ENCODE assay signal across 23 cellular contexts in the genomic region with DNA sequence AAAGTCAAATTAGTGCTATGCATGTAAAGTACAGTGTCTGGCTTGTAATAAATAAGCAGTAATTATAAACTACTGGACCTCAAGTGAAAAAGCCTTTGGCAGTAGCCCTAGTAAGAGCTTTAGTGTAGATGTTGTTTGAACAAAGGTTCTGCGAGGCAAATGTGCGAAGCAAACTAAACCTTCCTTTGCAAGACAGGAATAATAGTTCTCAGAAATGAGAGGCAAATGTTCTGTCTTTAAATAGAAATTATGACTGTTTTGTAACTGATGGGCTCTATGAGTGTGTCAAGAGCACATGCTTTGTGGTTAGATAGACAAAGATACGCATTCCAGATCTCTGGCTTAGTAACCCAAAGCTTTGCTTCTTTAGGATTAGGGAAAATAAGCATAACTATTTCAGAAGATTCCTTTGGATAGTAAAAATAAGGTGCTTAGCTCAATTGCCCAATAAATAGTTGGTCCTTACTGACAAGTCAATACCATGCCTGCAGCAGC.
DNase-seq lines count a peak whose midpoint lies in the region; ATAC-seq, FAIRE-seq and TF ChIP-seq lines count a peak whose summit lies in the region.
"Had no signal": no experiment of that assay in that cellular context is flagged by ENCODE, and none has a peak within 500 bp of the region (broad histone marks: within the 10 kb centered on the region; RNA-seq: fewer than 3 reads in every experiment).

No MANE protein-coding gene starts in this region.

- peak; percentile 3 for DNase-seq in RWPE1 (ENCODE audit: low spot score)
- DNase-seq in astrocyte of the hippocampus (ENCODE audit: low read depth, low spot score), result peak; percentile 35
- DNase-seq in myocyte (ENCODE audit: low read depth), result peak; percentile 54
- peak; percentile 29 for DNase-seq in urothelium cell line (ENCODE audit: low spot score)
- no peak for DNase-seq in NCI-H1694 treated with DMSO at 0.1 percent for 48 hours (lab: John Stamatoyannopoulos, UW)
- no peak for DNase-seq in GM13976 (ENCODE audit: low spot score)
- DNase-seq in medulla oblongata (ENCODE audit: extremely low spot score), result no peak
- DNase-seq in stimulated activated naive CD8-positive, alpha-beta T cell treated with anti-CD3 and anti-CD28 coated beads, Interleukin-15, Interleukin-2, amounts not matched to agents 100 U/mL and 50 U/mL, for 24 hours, result no peak
- DNase-seq: ACHN; BE2C; C1 segment of cervical spinal cord; Caco-2; CD4-positive, CD25-positive, alpha-beta regulatory T cell; GM23248; HCEC 1CT; IMR-90 had no signal

- POLR2A ChIA-PET in RWPE1 (lab: Yijun Ruan, JAX; ENCODE audit: low non-redundant PET), result no interaction called here

- CTCF ChIA-PET in RWPE1 (lab: Yijun Ruan, JAX), result interaction anchor here (0.6 kb wide), 1 partner anchor 30 kb away, joined by 3 read pairs; no protein-coding TSS in a partner anchor

- H3K27ac ChIP-seq in RWPE1, result no peak overlapping the region
- H3K27ac ChIP-seq: GM23248, HL-60 had no signal

- no peak for TF ChIP-seq CTCF in RWPE1 (conservative IDR thresholded peaks at IDR 0.05; ENCODE audit: low read depth)
- TF ChIP-seq CTCF in GM13976 (IDR thresholded peaks at IDR 0.05; ENCODE audit: borderline replicate concordance, control extremely low read depth, extremely low read depth, insufficient read depth, missing control alignments), result no peak

- ATAC-seq in stimulated activated naive CD8-positive, alpha-beta T cell treated with anti-CD3 and anti-CD28 coated beads, Interleukin-15, Interleukin-2, amounts not matched to agents 100 U/mL and 50 U/mL, for 24 hours, result no peak

- in situ Hi-C loops in GM13976 (cut with MboI; ENCODE audit: low sequenced_read_pairs, unreplicated experiment), result no loop called here

- no peak for FAIRE-seq in urothelium cell line (lab: Jason Lieb, UNC)
- FAIRE-seq: A204.1, D721Med, G401.6, GM12891, GM18507, HTR-8/SVneo had no signal

Comparison
In these comparisons a context has a peak if more than half of its experiments do, and no peak if none do; other contexts are left out.
1. DNase-seq: peak in RWPE1 (single experiment), astrocyte of the hippocampus (single experiment), myocyte (single experiment) and urothelium cell line (single experiment); none in NCI-H1694 treated with DMSO at 0.1 percent for 48 hours (single experiment), GM13976 (single experiment), medulla oblongata (single experiment) and stimulated activated naive CD8-positive, alpha-beta T cell treated with anti-CD3 and anti-CD28 coated beads, Interleukin-15, Interleukin-2, amounts not matched to agents 100 U/mL and 50 U/mL, for 24 hours (single experiment).